24 cellular contexts compared by ENCODE assay signal in the genomic region with DNA sequence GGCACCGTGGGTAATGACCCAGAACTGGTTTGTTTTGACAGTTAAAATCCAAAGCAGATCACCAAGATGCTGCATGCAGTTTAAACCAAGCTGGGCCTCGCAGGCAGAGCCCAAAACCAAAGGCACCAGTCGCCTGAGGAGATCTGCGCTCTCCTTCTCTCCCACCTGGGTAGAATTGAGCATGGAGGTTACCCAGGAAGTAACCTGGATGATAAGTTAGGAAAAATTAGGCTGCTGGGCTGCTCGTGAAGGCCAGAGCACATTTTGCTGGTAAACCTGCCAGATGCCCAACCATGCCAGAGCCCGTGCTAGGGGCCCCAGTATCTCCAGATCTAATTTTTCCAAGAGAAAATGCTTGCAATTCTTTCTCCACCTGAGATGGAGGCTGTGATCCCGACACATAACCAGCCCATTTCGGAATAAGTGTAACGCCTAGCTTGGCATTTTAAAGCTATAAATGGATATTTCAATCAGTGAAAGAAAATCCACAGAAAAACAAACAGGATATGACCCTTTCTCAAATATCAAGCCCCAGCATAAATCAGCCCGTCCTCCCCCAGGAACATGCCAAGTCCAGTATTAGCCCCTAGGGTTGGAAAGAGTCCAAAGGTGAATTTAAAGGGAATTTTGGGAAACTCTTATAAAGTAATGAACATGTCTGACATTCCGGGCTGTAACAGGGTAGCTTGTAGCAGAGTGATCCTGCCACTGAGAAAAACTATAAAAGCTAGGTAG.
"Had no signal": no experiment of that assay in that cellular context is flagged by ENCODE, and none has a peak within 500 bp of the region (broad histone marks: within the 10 kb centered on the region; RNA-seq: fewer than 3 reads in every experiment).

No MANE protein-coding gene starts in this region.

- H3K36me3 ChIP-seq: esophagus squamous epithelium, neural progenitor cell, tibial artery had no signal

- H3K4me3 ChIP-seq: coronary artery, esophagus squamous epithelium, neural progenitor cell, smooth muscle cell, testis, tibial artery, uterus had no signal

- DNase-seq: dermis blood vessel endothelial cell; effector memory CD4-positive, alpha-beta T cell; esophagus squamous epithelium; foreskin melanocyte; glutamatergic neuron; immature natural killer cell; islet precursor cell; kidney glomerular epithelial cell; mammary epithelial cell; mesendoderm; naive thymus-derived CD4-positive, alpha-beta T cell; stimulated activated CD4-positive, alpha-beta T cell treated with anti-CD3 and anti-CD28 coated beads, Interleukin-12 subunit alpha, Interleukin-12 subunit beta, amount 100 ng/mL, for 4 hours; stimulated activated CD4-positive, alpha-beta T cell treated with anti-CD3 and anti-CD28 coated beads, Interleukin-1b, Interleukin-23, amount 100 ng/mL, for 48 hours; stimulated activated CD4-positive, alpha-beta T cell treated with anti-CD3 and anti-CD28 coated beads, Interleukin-4, amount 100 ng/mL, for 24 hours; stimulated activated naive CD4-positive, alpha-beta T cell treated with Interleukin-2 at 50 U/mL for 16 hours; testis; uterus had no signal

- H3K9ac ChIP-seq: neural progenitor cell, parathyroid adenoma had no signal

- H3K9me3 ChIP-seq: testis had no signal

- H3K27me3 ChIP-seq: esophagus squamous epithelium, neural progenitor cell, testis, tibial artery, uterus had no signal

- ATAC-seq: left colon; naive thymus-derived CD4-positive, alpha-beta T cell; stimulated activated effector memory CD8-positive, alpha-beta T cell treated with anti-CD3 and anti-CD28 coated beads, Interleukin-12 subunit alpha, Interleukin-12 subunit beta, amount 100 ng/mL, for 72 hours had no signal

- H3K27ac ChIP-seq: esophagus squamous epithelium, neural progenitor cell, parathyroid adenoma, testis, uterus had no signal

- H3K4me1 ChIP-seq: parathyroid adenoma, testis had no signal
